8 cellular contexts compared by ENCODE assay signal in the genomic region with DNA sequence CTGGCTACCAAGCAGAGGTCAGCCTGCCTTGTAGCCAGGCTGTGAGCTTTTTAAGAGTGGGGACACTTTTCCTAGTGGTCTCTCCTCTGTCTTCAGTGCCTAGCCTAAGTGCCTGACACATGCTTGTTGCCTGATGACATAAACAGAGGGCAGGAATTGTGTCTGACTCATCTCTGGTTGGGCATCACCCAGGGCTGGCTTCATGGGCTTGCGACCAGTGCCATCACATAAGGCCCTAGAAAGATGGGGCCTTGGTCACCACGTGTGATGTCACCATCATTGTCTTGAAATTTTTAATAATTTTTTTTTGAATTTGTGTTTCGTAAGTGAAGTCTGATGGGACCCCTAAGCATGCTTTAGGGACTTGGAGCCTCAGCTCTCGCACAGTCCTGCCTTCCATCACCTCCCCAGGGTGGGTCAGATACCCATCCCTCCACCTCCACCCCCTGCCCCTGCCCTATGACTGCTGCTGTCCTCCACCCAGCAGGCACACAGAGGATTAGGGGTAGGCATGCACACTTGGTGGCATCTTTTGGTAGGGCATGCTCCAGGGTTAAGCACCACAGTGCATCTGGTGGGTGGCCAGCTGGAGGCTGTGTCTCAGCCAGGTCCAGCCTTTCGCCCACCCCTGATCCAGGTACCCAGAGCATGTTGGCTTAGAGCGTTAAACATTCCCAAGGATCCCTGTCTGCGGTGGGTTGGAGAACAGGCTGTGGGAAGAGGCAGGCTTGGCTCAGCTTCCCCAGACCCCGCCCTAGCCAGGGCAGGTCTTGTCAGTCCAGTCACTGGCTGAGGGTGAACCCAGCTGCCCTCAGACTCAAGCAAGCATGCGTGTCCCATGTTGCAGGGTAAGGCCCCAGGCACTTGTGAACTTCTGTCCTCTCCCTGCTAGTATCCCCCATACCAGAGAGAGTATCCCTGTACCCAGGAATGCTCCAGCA.
DNase-seq lines count a peak whose midpoint lies in the region; ATAC-seq and TF ChIP-seq lines count a peak whose summit lies in the region.
"Had no signal": no experiment of that assay in that cellular context is flagged by ENCODE, and none has a peak within 500 bp of the region (broad histone marks: within the 10 kb centered on the region; RNA-seq: fewer than 3 reads in every experiment).

No MANE protein-coding gene starts in this region.

- H3K4me1 ChIP-seq in right lobe of liver (peaks cover 0 to 8% (median 0%) of the 10 kb centered on the region in 4 donors), testis (peaks cover 22% of the 10 kb centered on the region)

- no peaks in the 10 kb centered on the region for H3K27me3 ChIP-seq in right lobe of liver
- H3K27me3 ChIP-seq in testis = no peaks in the 10 kb centered on the region

- ATAC-seq in right lobe of liver = peak in 3 of 4 donors; percentile 10 to 77 (median 11)
- no peak for ATAC-seq in GM21737 (IDR thresholded peaks at IDR 0.05; ENCODE audit: unreplicated experiment)

- TF ChIP-seq CTCF in right lobe of liver (IDR thresholded peaks at IDR 0.05) (no peak), testis (IDR thresholded peaks at IDR 0.05) (no peak), GM10266 (IDR thresholded peaks at IDR 0.05; ENCODE audit: control insufficient read depth, insufficient read depth, low read depth, missing control alignments) (no peak)

- H3K4me3 ChIP-seq in right lobe of liver (no peak overlapping the region), testis (no peak overlapping the region)

- intact Hi-C loops in right lobe of liver (cut with DNase I) = no loop called here
- intact Hi-C loops in testis (cut with DNase I; ENCODE audit: low total_unique reads) = no loop called here

- H3K27ac ChIP-seq in right lobe of liver = no peak overlapping the region
- peak overlapping the region; percentile 0 to 46 for H3K27ac ChIP-seq in testis

- DNase-seq in M059J (ENCODE audit: low read depth) = peak; percentile 61
- peak; percentile 4 for DNase-seq in dermis blood vessel endothelial cell
- DNase-seq in right lobe of liver = no peak
- no peak for DNase-seq in testis
- no peak for DNase-seq in GM10266 (ENCODE audit: extremely low spot score)
- no peak for DNase-seq in NCI-H1092 treated with DMSO at 0.1 percent for 48 hours (lab: John Stamatoyannopoulos, UW)
- DNase-seq: stimulated activated naive CD4-positive, alpha-beta T cell treated with Interleukin-2 at 50 U/mL for 16 hours had no signal

- 84% methylated on average over 4 of the region's 9 CpGs for WGBS in right lobe of liver (ENCODE audit: insufficient coverage, low coverage, low lambda C conversion rate, missing lambda C conversion rate)
- 74 to 78% methylated on average over 4 to 9 of the region's 9 CpGs for WGBS in testis, 2 donors

- TF ChIP-seq POLR2A in right lobe of liver (IDR thresholded peaks at IDR 0.05) (no peak), testis (IDR thresholded peaks at IDR 0.05) (no peak)

- H3K36me3 ChIP-seq in right lobe of liver (no peaks in the 10 kb centered on the region), testis (ENCODE audit: low read depth, missing control alignments) (no peaks in the 10 kb centered on the region)

- no peaks in the 10 kb centered on the region for H3K9me3 ChIP-seq in right lobe of liver
- H3K9me3 ChIP-seq in testis = no peaks in the 10 kb centered on the region

Comparison
In these comparisons a context has a peak if more than half of its experiments do, and no peak if none do; other contexts are left out.
1. DNase-seq: peak in M059J (single experiment) and dermis blood vessel endothelial cell (single experiment); none in right lobe of liver (0 of 3), testis (single experiment), GM10266 (single experiment) and NCI-H1092 treated with DMSO at 0.1 percent for 48 hours (single experiment).
2. H3K27ac ChIP-seq: peak in testis (2 of 2); none in right lobe of liver (0 of 3).